22 cellular contexts compared by ENCODE assay signal in the genomic region with DNA sequence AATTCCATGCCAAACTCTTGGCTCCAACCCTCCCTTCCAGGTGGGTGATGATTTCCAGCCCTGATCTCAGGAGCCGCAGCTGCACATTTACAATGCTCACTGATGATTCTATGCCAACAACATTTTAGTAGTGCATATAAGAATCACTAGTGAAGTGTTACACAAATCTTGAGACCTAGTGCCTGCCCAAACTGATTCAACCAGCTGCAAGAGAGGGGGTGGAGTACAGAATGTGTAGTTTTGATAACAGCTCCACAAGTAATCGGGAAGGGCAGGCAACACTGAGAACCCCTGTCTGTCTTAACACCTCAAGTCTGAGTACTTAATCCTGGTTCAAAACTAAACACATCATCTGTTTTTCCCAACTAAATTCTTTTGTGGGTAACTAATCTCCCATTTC.
"Had no signal": no experiment of that assay in that cellular context is flagged by ENCODE, and none has a peak within 500 bp of the region (broad histone marks: within the 10 kb centered on the region; RNA-seq: fewer than 3 reads in every experiment).

No MANE protein-coding gene starts in this region.

- ATAC-seq: gastroesophageal sphincter; left cardiac atrium; left ventricle myocardium superior; natural killer cell treated with Interleukin-12 subunit alpha and Interleukin-12 subunit beta and Interleukin-15 and Interleukin-18, amount 100 ng/mL, for 72 hours; T-helper 17 cell; upper lobe of right lung had no signal

- DNase-seq: activated CD4-positive, alpha-beta memory T cell treated with anti-CD3 and anti-CD28 coated beads, Interleukin-2, amount 10 ng/mL, durations not matched to agents 7 days and 5 days; activated CD4-positive, alpha-beta T cell treated with anti-CD3 and anti-CD28 coated beads for 48 hours; activated CD8-positive, alpha-beta memory T cell treated with anti-CD3 and anti-CD28 coated beads, Interleukin-2, amount 50 U/mL, for 48 hours; activated gamma-delta T cell treated with Interleukin-2 at 50 U/mL for 16 hours; activated naive CD4-positive, alpha-beta T cell treated with anti-CD3 and anti-CD28 coated beads, Interleukin-2, amount 50 U/mL, for 16 hours; activated T-cell treated with anti-CD3 and anti-CD28 coated beads, Interleukin-2, amount 50 U/mL, for 24 hours; amygdala; dermis blood vessel endothelial cell; effector CD4-positive, alpha-beta T cell; esophagus squamous epithelium; head of caudate nucleus; hippocampal formation; left cardiac atrium; left ventricle myocardium superior; stimulated activated CD4-positive, alpha-beta T cell treated with anti-CD3 and anti-CD28 coated beads, Interleukin-15, amount 100 ng/mL, for 24 hours; stimulated activated CD4-positive, alpha-beta T cell treated with anti-CD3 and anti-CD28 coated beads, Interleukin-2, amount 100 ng/mL, for 24 hours; stimulated activated naive CD4-positive, alpha-beta T cell; T-helper 17 cell; tibial artery; upper lobe of right lung had no signal
